ENCODE assay signal across 22 cellular contexts in the genomic region with DNA sequence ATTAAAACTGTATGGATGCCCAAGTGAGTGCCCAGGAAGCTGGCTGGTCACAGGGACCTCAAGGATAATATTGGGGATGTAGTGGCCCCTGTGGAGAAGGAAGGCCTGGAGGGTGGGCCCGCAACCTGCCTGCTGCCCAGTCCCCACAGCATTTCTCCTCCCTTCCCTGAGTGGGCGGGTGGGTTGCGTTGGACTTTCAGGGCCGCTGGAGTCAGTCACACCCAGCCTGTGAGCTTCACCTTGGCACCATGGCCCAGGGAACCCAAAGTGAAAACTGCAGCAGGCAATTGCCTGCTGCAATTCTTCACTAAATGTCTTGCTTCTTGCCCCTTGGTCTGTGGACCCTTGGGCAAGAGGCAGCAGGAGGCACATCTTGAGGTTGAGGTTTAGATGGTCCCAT. TPM values are rescaled to one million over a fixed set of nuclear protein-coding genes. Genes with fewer than 3 reads are reported as not detected.
A peak's percentile ranks its signal among the peaks of the same experiment; 100 is the strongest.
DNase-seq lines count a peak whose midpoint lies in the region; ATAC-seq and TF ChIP-seq lines count a peak whose summit lies in the region.
"Had no signal": no experiment of that assay in that cellular context is flagged by ENCODE, and none has a peak within 500 bp of the region (broad histone marks: within the 10 kb centered on the region; RNA-seq: fewer than 3 reads in every experiment).

No MANE protein-coding gene starts in this region.

- H3K4me1 Mint-ChIP-seq in neural crest cell (peaks cover 38% of the 10 kb centered on the region), GM23338 (peaks cover 24% of the 10 kb centered on the region)
- peaks cover 0 to 12% (median 4%) of the 10 kb centered on the region in 4 donors for H3K4me1 Mint-ChIP-seq in CD4-positive, alpha-beta memory T cell

- H3K9me2 ChIP-seq in Karpas-422 (replicated peaks; ENCODE audit: insufficient read depth, low read length): no peaks in the 10 kb centered on the region
- H3K9me2 ChIP-seq in GM23338 (ENCODE audit: insufficient read depth): peaks cover 3% of the 10 kb centered on the region; the same call in 1 of the 2 replicates

- peak overlapping the region; percentile 38 for H3K9ac ChIP-seq in BLaER1
- H3K9ac ChIP-seq in Karpas-422 (ENCODE audit: low read length): peak overlapping the region; percentile 11; the same call in 1 of the 2 replicates

- peaks cover 34% of the 10 kb centered on the region for H3K36me3 ChIP-seq in BLaER1
- no peaks in the 10 kb centered on the region for H3K36me3 ChIP-seq in Karpas-422 (ENCODE audit: insufficient read depth, low read length)
- H3K36me3 ChIP-seq in GM23338 (ENCODE audit: insufficient read depth): no peaks in the 10 kb centered on the region
- H3K36me3 ChIP-seq in CD4-positive, alpha-beta memory T cell (ENCODE audit: insufficient read depth, low read length): no peaks in the 10 kb centered on the region

- H3K79me2 ChIP-seq in Karpas-422 (ENCODE audit: low read length) (peaks cover 89% of the 10 kb centered on the region), GM23338 (replicated peaks; ENCODE audit: insufficient read depth) (no peaks in the 10 kb centered on the region)

- H4K20me1 ChIP-seq in BLaER1 (peaks cover 88% of the 10 kb centered on the region), Karpas-422 (ENCODE audit: insufficient read depth, low read depth, low read length) (peaks cover 26% of the 10 kb centered on the region; the same call in 1 of the 2 replicates), GM23338 (replicated peaks; ENCODE audit: insufficient read depth) (no peaks in the 10 kb centered on the region)

- no peak for DNase-seq in Karpas-422
- DNase-seq in right cardiac atrium: peak in 2 of 3 donors; percentile 11 to 14
- DNase-seq in neural crest cell (ENCODE audit: low read depth, low spot score): no peak
- DNase-seq in GM23338 (ENCODE audit: low spot score): no peak
- no peak for DNase-seq in stimulated activated CD8-positive, alpha-beta memory T cell treated with anti-CD3 and anti-CD28 coated beads, Interleukin-4, amount 100 ng/mL, for 48 hours
- DNase-seq in CD4-positive, alpha-beta memory T cell: no peak
- DNase-seq: DMS79, H9, HFFc6, IMR-90, MV-4-11, NCI-H1105 treated with DMSO at 0.1 percent for 48 hours, NCI-H1694, NCI-H2081, NCI-H2171, NCI-H345, NCI-H524, NCI-H82, SHP77 had no signal

- ATAC-seq in right cardiac atrium (no peak), GM23338 (no peak), GM21528 (IDR thresholded peaks at IDR 0.05; ENCODE audit: low FRiP score, unreplicated experiment) (no peak)

- CTCF ChIA-PET in CD4-positive, alpha-beta memory T cell (lab: Charles Lee; ENCODE audit: partially characterized antibody): no interaction called here

- peaks cover 6% of the 10 kb centered on the region; the same call in 1 of the 2 replicates for H3K9me3 ChIP-seq in BLaER1
- no peaks in the 10 kb centered on the region for H3K9me3 ChIP-seq in Karpas-422 (ENCODE audit: low read length)
- H3K9me3 ChIP-seq in right cardiac atrium (ENCODE audit: control insufficient read depth, low read length): no peaks in the 10 kb centered on the region
- no peaks in the 10 kb centered on the region for H3K9me3 ChIP-seq in CD4-positive, alpha-beta memory T cell (ENCODE audit: control insufficient read depth in 1 of 2, low read length in 2 of 2)

- H3K36me3 Mint-ChIP-seq in neural crest cell (ENCODE audit: low read depth): peaks cover 6% of the 10 kb centered on the region
- no peaks in the 10 kb centered on the region; the same call in 2 of the 3 replicates for H3K36me3 Mint-ChIP-seq in GM23338 (ENCODE audit: low read depth)
- H3K36me3 Mint-ChIP-seq in CD4-positive, alpha-beta memory T cell: no peaks in the 10 kb centered on the region

- peaks cover 5% of the 10 kb centered on the region for H3K27me3 Mint-ChIP-seq in neural crest cell (ENCODE audit: low read depth)
- peaks cover 29% of the 10 kb centered on the region for H3K27me3 Mint-ChIP-seq in GM23338 (ENCODE audit: insufficient read depth, low read depth, poor library complexity)
- peaks cover 0 to 2% of the 10 kb centered on the region in 2 donors for H3K27me3 Mint-ChIP-seq in CD4-positive, alpha-beta memory T cell

- peak overlapping the region; percentile 63 for H3K27ac ChIP-seq in BLaER1
- H3K27ac ChIP-seq in Karpas-422 (ENCODE audit: low read length): peak overlapping the region; percentile 48
- H3K27ac ChIP-seq in right cardiac atrium (ENCODE audit: low read length): no peak overlapping the region
- H3K27ac ChIP-seq in GM23338 (ENCODE audit: low read depth): no peak overlapping the region
- H3K27ac ChIP-seq in CD4-positive, alpha-beta memory T cell (ENCODE audit: low read depth, low read length): no peak overlapping the region
- H3K27ac ChIP-seq: SK-N-MC had no signal

- H3K9me3 Mint-ChIP-seq in neural crest cell: no peaks in the 10 kb centered on the region
- no peaks in the 10 kb centered on the region for H3K9me3 Mint-ChIP-seq in GM23338
- no peaks in the 10 kb centered on the region for H3K9me3 Mint-ChIP-seq in CD4-positive, alpha-beta memory T cell
- H3K9me3 Mint-ChIP-seq: H9, HFFc6 had no signal

- H3K4me3 ChIP-seq in BLaER1: peak overlapping the region; percentile 2
- H3K4me3 ChIP-seq in Karpas-422 (ENCODE audit: low read length): no peak overlapping the region
- no peak overlapping the region for H3K4me3 ChIP-seq in right cardiac atrium (ENCODE audit: low read length)
- no peak overlapping the region for H3K4me3 ChIP-seq in GM23338
- H3K4me3 ChIP-seq in CD4-positive, alpha-beta memory T cell (ENCODE audit: low read length in 2 of 2): no peak overlapping the region
- H3K4me3 ChIP-seq: SK-N-MC had no signal

- H3K27ac Mint-ChIP-seq in neural crest cell (ENCODE audit: unreplicated experiment): no peak overlapping the region
- H3K27ac Mint-ChIP-seq in GM23338: no peak overlapping the region
- no peak overlapping the region for H3K27ac Mint-ChIP-seq in CD4-positive, alpha-beta memory T cell
- H3K27ac Mint-ChIP-seq: H9 had no signal

- peak overlapping the region; percentile 38 for H3K4me3 Mint-ChIP-seq in neural crest cell
- H3K4me3 Mint-ChIP-seq in GM23338: no peak overlapping the region
- no peak overlapping the region for H3K4me3 Mint-ChIP-seq in CD4-positive, alpha-beta memory T cell
- H3K4me3 Mint-ChIP-seq: H9, HFFc6 had no signal

- intact Hi-C loops in right cardiac atrium (cut with DNase I): no loop called here
- intact Hi-C loops in CD4-positive, alpha-beta memory T cell (cut with micrococcal nuclease): no loop called here

- H3K4me2 ChIP-seq in BLaER1 (peak overlapping the region; percentile 99), Karpas-422 (ENCODE audit: low read depth, low read length, poor library complexity, severe bottlenecking) (peak overlapping the region; percentile 28), GM23338 (no peak overlapping the region)

- H3K4me1 ChIP-seq in BLaER1: peaks cover 91% of the 10 kb centered on the region
- H3K4me1 ChIP-seq in Karpas-422 (ENCODE audit: low read length): peaks cover 52% of the 10 kb centered on the region
- no peaks in the 10 kb centered on the region for H3K4me1 ChIP-seq in right cardiac atrium (ENCODE audit: control insufficient read depth, insufficient read depth, low read length)
- peaks cover 8% of the 10 kb centered on the region for H3K4me1 ChIP-seq in GM23338 (ENCODE audit: insufficient read depth)
- H3K4me1 ChIP-seq in CD4-positive, alpha-beta memory T cell (ENCODE audit: insufficient read depth, low read length): peaks cover 8% of the 10 kb centered on the region

- H3F3A ChIP-seq in GM23338 (replicated peaks; ENCODE audit: low read depth): no peaks in the 10 kb centered on the region

- peaks cover 24% of the 10 kb centered on the region for H3K27me3 ChIP-seq in BLaER1
- no peaks in the 10 kb centered on the region for H3K27me3 ChIP-seq in Karpas-422 (ENCODE audit: low read length)
- no peaks in the 10 kb centered on the region for H3K27me3 ChIP-seq in right cardiac atrium (ENCODE audit: control insufficient read depth, insufficient read depth)
- H3K27me3 ChIP-seq in GM23338 (ENCODE audit: insufficient read depth): peaks cover 20% of the 10 kb centered on the region
- peaks cover 3% of the 10 kb centered on the region for H3K27me3 ChIP-seq in CD4-positive, alpha-beta memory T cell (ENCODE audit: insufficient read depth, low read length)

- TF ChIP-seq CTCF in neural crest cell (conservative IDR thresholded peaks at IDR 0.05) (no peak), GM23338 (conservative IDR thresholded peaks at IDR 0.05; ENCODE audit: low read depth in 2 of 2) (no peak)

- POLR2A ChIA-PET in CD4-positive, alpha-beta memory T cell (lab: Charles Lee; ENCODE audit: partially characterized antibody): no interaction called here

- 97% methylated on average over 4 of the region's 4 CpGs for WGBS in right cardiac atrium

- H2AFZ ChIP-seq in Karpas-422 (ENCODE audit: low read length) (no peak overlapping the region), GM23338 (no peak overlapping the region)

TF ChIP-seq in GM23338, 12 proteins besides CTCF, POLR2A, EP300 and RAD21 (continues in another document):
- TF ChIP-seq STAT1 (IDR thresholded peaks at IDR 0.05; ENCODE audit: unreplicated experiment): no peak

RNA-seq across cellular contexts. Expression of gene GNAZ, which starts 4.7 kb away (rescaled TPM):
- total RNA-seq in Karpas-422 (2014; rRNA removed; shearing (Covaris generic); ENCODE audit: low replicate concordance): 33.0 and 33.8 TPM in 2 replicates
- total RNA-seq in right cardiac atrium (1 to 10 TPM; 2.2 to 3.5 (median 3.1) TPM), neural crest cell (25.2 and 25.5 TPM in 2 replicates)
- polyA plus RNA-seq in right cardiac atrium (2.0 TPM), GM23338 (2016; fragmentation: Nextera tagmentation; extraction: Ambion mirVana) (2.9 TPM in 2 replicates)
- 9.9 and 11.1 TPM in 2 replicates for total RNA-seq in GM23338 (2014; rRNA removed; shearing (Covaris generic))
- total RNA-seq in CD4-positive, alpha-beta memory T cell: under 1 TPM; 0.36 to 0.76 TPM
- under 1 TPM in 1 of 2 donors, not detected in 1; 0.05 TPM for polyA plus RNA-seq in CD4-positive, alpha-beta memory T cell

Comparison
In these comparisons a context has a peak if more than half of its experiments do, and no peak if none do; other contexts are left out.
1. H3K27ac ChIP-seq: peak in BLaER1 (single experiment) and Karpas-422 (single experiment); none in right cardiac atrium (single experiment), GM23338 (single experiment) and CD4-positive, alpha-beta memory T cell (single experiment).
2. DNase-seq: peak in right cardiac atrium (2 of 3); none in Karpas-422 (single experiment), neural crest cell (single experiment), GM23338 (single experiment), stimulated activated CD8-positive, alpha-beta memory T cell treated with anti-CD3 and anti-CD28 coated beads, Interleukin-4, amount 100 ng/mL, for 48 hours (single experiment) and CD4-positive, alpha-beta memory T cell (0 of 5).